8 cellular contexts compared by ENCODE assay signal in the genomic region with DNA sequence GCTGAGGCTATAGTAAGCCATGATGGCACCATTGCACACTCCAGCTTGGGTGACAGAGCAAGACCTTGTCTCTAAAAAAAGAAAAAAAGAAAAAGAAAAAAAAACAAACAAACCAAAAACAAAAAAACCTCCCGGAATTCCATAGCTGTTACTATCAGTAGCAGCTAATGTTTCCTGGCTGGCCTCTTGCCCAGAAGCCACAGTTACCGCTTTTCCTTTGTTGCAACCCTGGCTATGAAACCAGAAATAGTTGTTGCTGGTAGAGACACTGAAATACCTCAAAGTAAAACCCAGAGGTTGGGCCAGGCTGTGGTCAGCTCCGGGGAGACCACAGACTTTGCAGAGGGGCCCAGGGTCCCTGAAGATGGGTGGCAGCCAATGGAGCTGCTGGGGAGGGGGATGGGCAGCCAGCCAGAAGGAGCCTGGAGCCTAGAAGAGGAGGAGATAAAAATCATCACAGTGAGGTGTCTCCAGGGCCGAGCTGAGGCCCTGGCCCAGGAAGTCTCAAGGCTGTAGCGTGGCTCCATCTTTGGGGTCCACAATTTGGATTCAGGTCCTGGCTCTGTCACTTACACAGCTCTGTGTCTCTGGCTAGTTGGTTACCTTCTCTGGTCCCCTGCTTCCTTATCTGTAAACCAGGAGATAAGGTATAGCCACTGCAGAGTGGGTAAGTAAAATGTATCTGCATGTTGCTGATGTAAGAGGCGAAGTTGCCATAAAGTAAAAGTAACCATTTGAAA. TPM values are rescaled to one million over a fixed set of nuclear protein-coding genes. Genes with fewer than 3 reads are reported as not detected.
A peak's percentile ranks its signal among the peaks of the same experiment; 100 is the strongest.
DNase-seq lines count a peak whose midpoint lies in the region; ATAC-seq and TF ChIP-seq lines count a peak whose summit lies in the region.

No MANE protein-coding gene starts in this region.

- no peaks in the 10 kb centered on the region for H3K36me3 ChIP-seq in muscle layer of duodenum (ENCODE audit: control insufficient read depth in 1 of 2, insufficient read depth in 2 of 2, low read length in 2 of 2)
- no peaks in the 10 kb centered on the region for H3K36me3 ChIP-seq in vagina

- no peak for TF ChIP-seq CTCF in vagina (IDR thresholded peaks at IDR 0.05)

- ATAC-seq in T-cell (replicated peaks in 1 of 4) (no peak), HG03139 (IDR thresholded peaks at IDR 0.05; ENCODE audit: unreplicated experiment) (no peak)

- H3K27me3 ChIP-seq in muscle layer of duodenum (ENCODE audit: low read depth, low read length) (no peaks in the 10 kb centered on the region), vagina (no peaks in the 10 kb centered on the region)

- peaks cover 12 to 22% of the 10 kb centered on the region in 2 donors for H3K4me1 ChIP-seq in muscle layer of duodenum (ENCODE audit: control insufficient read depth in 1 of 2, insufficient read depth in 2 of 2, low read length in 2 of 2)
- H3K4me1 ChIP-seq in vagina = peaks cover 31% of the 10 kb centered on the region

- H3K27ac ChIP-seq in muscle layer of duodenum (ENCODE audit: low read length) (peak overlapping the region; percentile 8), vagina (peak overlapping the region; percentile 60)

- H3K9me3 ChIP-seq in muscle layer of duodenum (ENCODE audit: control insufficient read depth in 1 of 2, low read length in 2 of 2) (no peaks in the 10 kb centered on the region), vagina (no peaks in the 10 kb centered on the region)

- DNase-seq in DMS53 (lab: John Stamatoyannopoulos, UW) (peak; percentile 68), LHCN-M2 (ENCODE audit: low read depth) (peak; percentile 94), T-cell (no peak), epidermal melanocyte (ENCODE audit: insufficient read length, low spot score) (peak; percentile 71), vagina (ENCODE audit: extremely low spot score in 2 of 2) (peak in 1 of 2 donors; percentile 86)
- DNase-seq in activated CD4-positive, alpha-beta T cell treated with anti-CD3 and anti-CD28 coated beads for 1 hour = no peak

- POLR2A ChIA-PET in T-cell (lab: Charles Lee) = no interaction called here

- H3K9me3 Mint-ChIP-seq in T-cell = no peaks in the 10 kb centered on the region

- H3K4me3 ChIP-seq in muscle layer of duodenum (ENCODE audit: low read depth in 1 of 2, low read length in 2 of 2) = no peak overlapping the region
- H3K4me3 ChIP-seq in vagina = no peak overlapping the region

- H3K36me3 Mint-ChIP-seq in T-cell = no peaks in the 10 kb centered on the region

- peaks cover 24 to 32% (median 27%) of the 10 kb centered on the region in 3 donors for H3K4me1 Mint-ChIP-seq in T-cell

- CTCF ChIA-PET in T-cell (lab: Charles Lee) = interaction anchor here (0.6 to 1.1 kb wide), 2 partner anchors 19 to 31 kb away, joined by 3 to 9 read pairs; no protein-coding TSS in a partner anchor

- no peak for TF ChIP-seq POLR2A in vagina (IDR thresholded peaks at IDR 0.05)

- no peaks in the 10 kb centered on the region for H3K27me3 Mint-ChIP-seq in T-cell

- H3K4me3 Mint-ChIP-seq in T-cell = peak overlapping the region in 1 of 3 donors; percentile 26

- intact Hi-C loops in vagina (cut with DNase I) = no loop called here

- peak overlapping the region; percentile 82 to 87 for H3K27ac Mint-ChIP-seq in T-cell

RNA-seq across cellular contexts. Expression of gene CHST12, which starts 3.4 kb away (rescaled TPM):
- total RNA-seq in LHCN-M2 (2014; rRNA removed) (9.6 and 11.4 TPM in 2 replicates), T-cell (10 to 100 TPM; 20.3 to 41.5 (median 30.8) TPM), vagina (26.3 TPM)
- polyA plus RNA-seq in LHCN-M2 (2012) = 12.4 TPM

RNA-seq across cellular contexts. Expression of gene EIF3B, which starts 45.4 kb away (rescaled TPM):
- total RNA-seq in LHCN-M2 (2014; rRNA removed) = 281 and 293 TPM in 2 replicates
- 195 TPM for polyA plus RNA-seq in LHCN-M2 (2012)
- total RNA-seq in T-cell = 100 to 1,000 TPM; 150 to 169 (median 165) TPM
- total RNA-seq in vagina = 90.8 TPM

Comparison
In these comparisons a context has a peak if more than half of its experiments do, and no peak if none do; other contexts are left out.
1. DNase-seq: peak in DMS53 (single experiment), LHCN-M2 (single experiment) and epidermal melanocyte (single experiment); none in T-cell (0 of 34) and activated CD4-positive, alpha-beta T cell treated with anti-CD3 and anti-CD28 coated beads for 1 hour (single experiment).